Comparison of ENCODE assay signal across 8 cellular contexts in genomic region chr11:17063171-17064002, GRCh38. TPM values are rescaled to one million over a fixed set of nuclear protein-coding genes. Genes with fewer than 3 reads are reported as not detected.
DNase-seq lines count a peak whose midpoint lies in the region; ATAC-seq, FAIRE-seq and TF ChIP-seq lines count a peak whose summit lies in the region.

No MANE protein-coding gene starts in this region.

- no peak for FAIRE-seq in pancreas (lab: Jason Lieb, UNC)

- WGBS in pancreas, 2 donors, result 62 to 65% methylated on average over 4 of the region's 4 CpGs

- H3K4me1 ChIP-seq in pancreas, result no peaks in the 10 kb centered on the region

- no peak overlapping the region for H3K27ac ChIP-seq in 22Rv1
- H3K27ac ChIP-seq in pancreas, result no peak overlapping the region

- intact Hi-C loops in pancreas (cut with DNase I), result loop anchor here (5.0 to 10.0 kb wide), 3 partner anchors 116 to 259 kb away; no protein-coding TSS in a partner anchor

- no peaks in the 10 kb centered on the region for H3K9me3 ChIP-seq in pancreas

- H3K4me3 ChIP-seq in pancreas, result no peak overlapping the region

- TF ChIP-seq CTCF in 22Rv1 (IDR thresholded peaks at IDR 0.05) (peak; percentile 84), pancreas (IDR thresholded peaks at IDR 0.05) (peak; percentile 68 to 78 (median 74))

- DNase-seq in GDM1 (lab: John Stamatoyannopoulos, UW) (peak; percentile 37), NCI-H2227 treated with DMSO at 0.1 percent for 48 hours (lab: John Stamatoyannopoulos, UW) (peak; percentile 28), foreskin melanocyte (peak; percentile 24), pancreas (peak; percentile 51 to 88 (median 78))
- DNase-seq in activated T-cell treated with anti-CD3 and anti-CD28 coated beads, Interleukin-2, amount 50 U/mL, for 1 hour, result peak; percentile 35

- ATAC-seq in HG02759 (IDR thresholded peaks at IDR 0.05; ENCODE audit: unreplicated experiment) (peak; percentile 77), pancreas (peak; percentile 93 to 100 (median 98)), GM21717 (IDR thresholded peaks at IDR 0.05; ENCODE audit: unreplicated experiment) (no peak)

- H3K36me3 ChIP-seq in pancreas, result no peaks in the 10 kb centered on the region

- H3K27me3 ChIP-seq in pancreas, result no peaks in the 10 kb centered on the region

RNA-seq across cellular contexts. Expression of gene RPS13, which starts 14.1 kb away (rescaled TPM):
- 100 to 1,000 TPM; 504 to 802 (median 607) TPM for total RNA-seq in pancreas
- 1,000 to 10,000 TPM; 1,092 to 1,177 TPM for polyA plus RNA-seq in pancreas

RNA-seq across cellular contexts. Expression of gene PLEKHA7, which starts 49.2 kb away (rescaled TPM):
- 10 to 100 TPM; 14.9 to 29.9 (median 20.0) TPM for total RNA-seq in pancreas
- 10 to 100 TPM; 18.7 to 21.3 TPM for polyA plus RNA-seq in pancreas

Comparison
In these comparisons a context has a peak if more than half of its experiments do, and no peak if none do; other contexts are left out.
1. DNase-seq: peak in every context shown above with its lines; median percentile 78 in pancreas; 37 in GDM1; 35 in activated T-cell treated with anti-CD3 and anti-CD28 coated beads, Interleukin-2, amount 50 U/mL, for 1 hour; 28 in NCI-H2227 treated with DMSO at 0.1 percent for 48 hours; 24 in foreskin melanocyte.